Comparison of ENCODE assay signal across 17 cellular contexts in genomic region chr1:198087831-198088230, GRCh38.
"Had no signal": no experiment of that assay in that cellular context is flagged by ENCODE, and none has a peak within 500 bp of the region (broad histone marks: within the 10 kb centered on the region; RNA-seq: fewer than 3 reads in every experiment).

No MANE protein-coding gene starts in this region.

- H3K9me3 ChIP-seq: esophagus squamous epithelium, gastroesophageal sphincter, ovary, right atrium auricular region, testis, tibial nerve had no signal

- H3K27ac Mint-ChIP-seq: natural killer cell; stimulated activated naive B cell treated with anti-CD40 and anti-IgM and Interleukin-4, amounts not matched to agents 10 μg/mL and 1 μg/mL and 100 μg/mL, for 72 hours had no signal

- DNase-seq: effector memory CD4-positive, alpha-beta T cell; esophagus squamous epithelium; glutamatergic neuron; kidney; left cardiac atrium; natural killer cell; ovary; stimulated activated CD4-positive, alpha-beta T cell treated with anti-CD3 and anti-CD28 coated beads, Interleukin-2, amount 100 ng/mL, for 24 hours; stimulated activated CD4-positive, alpha-beta T cell treated with anti-CD3 and anti-CD28 coated beads, Interleukin-4, amount 100 ng/mL, for 4 hours; stimulated activated naive B cell treated with anti-CD40 and anti-IgM and Interleukin-4, amounts not matched to agents 10 μg/mL and 1 μg/mL and 100 μg/mL, for 72 hours; stimulated activated naive CD8-positive, alpha-beta T cell treated with anti-CD3 and anti-CD28 coated beads, Interleukin-15, amount 100 ng/mL, for 72 hours; testis had no signal

- H3K4me1 ChIP-seq: esophagus squamous epithelium, gastroesophageal sphincter, testis, tibial nerve had no signal

- ATAC-seq: gastroesophageal sphincter had no signal

- H3K4me3 Mint-ChIP-seq: natural killer cell; neural crest cell; stimulated activated naive B cell treated with anti-CD40 and anti-IgM and Interleukin-4, amounts not matched to agents 10 μg/mL and 1 μg/mL and 100 μg/mL, for 72 hours had no signal

- H3K27me3 Mint-ChIP-seq: stimulated activated naive CD8-positive, alpha-beta T cell treated with anti-CD3 and anti-CD28 coated beads, Interleukin-15, amount 100 ng/mL, for 72 hours had no signal

- H3K27me3 ChIP-seq: esophagus squamous epithelium, gastroesophageal sphincter, ovary, right atrium auricular region, testis, tibial nerve had no signal

- H3K4me1 Mint-ChIP-seq: neural crest cell had no signal

- H3K36me3 ChIP-seq: esophagus squamous epithelium, gastroesophageal sphincter, ovary, right atrium auricular region, tibial nerve had no signal

- H3K9me3 Mint-ChIP-seq: natural killer cell; neural crest cell; stimulated activated naive B cell treated with anti-CD40 and anti-IgM and Interleukin-4, amounts not matched to agents 10 μg/mL and 1 μg/mL and 100 μg/mL, for 72 hours; stimulated activated naive CD8-positive, alpha-beta T cell treated with anti-CD3 and anti-CD28 coated beads, Interleukin-15, amount 100 ng/mL, for 72 hours had no signal

- H3K36me3 Mint-ChIP-seq: natural killer cell; stimulated activated naive B cell treated with anti-CD40 and anti-IgM and Interleukin-4, amounts not matched to agents 10 μg/mL and 1 μg/mL and 100 μg/mL, for 72 hours had no signal

- H3K27ac ChIP-seq: epithelial cell of prostate, esophagus squamous epithelium, gastroesophageal sphincter, ovary, right atrium auricular region, testis, tibial nerve had no signal

- H3K4me3 ChIP-seq: esophagus squamous epithelium, gastroesophageal sphincter, ovary, right atrium auricular region, testis, tibial nerve had no signal
